Comparison of ENCODE assay signal across 34 cellular contexts in the genomic region with DNA sequence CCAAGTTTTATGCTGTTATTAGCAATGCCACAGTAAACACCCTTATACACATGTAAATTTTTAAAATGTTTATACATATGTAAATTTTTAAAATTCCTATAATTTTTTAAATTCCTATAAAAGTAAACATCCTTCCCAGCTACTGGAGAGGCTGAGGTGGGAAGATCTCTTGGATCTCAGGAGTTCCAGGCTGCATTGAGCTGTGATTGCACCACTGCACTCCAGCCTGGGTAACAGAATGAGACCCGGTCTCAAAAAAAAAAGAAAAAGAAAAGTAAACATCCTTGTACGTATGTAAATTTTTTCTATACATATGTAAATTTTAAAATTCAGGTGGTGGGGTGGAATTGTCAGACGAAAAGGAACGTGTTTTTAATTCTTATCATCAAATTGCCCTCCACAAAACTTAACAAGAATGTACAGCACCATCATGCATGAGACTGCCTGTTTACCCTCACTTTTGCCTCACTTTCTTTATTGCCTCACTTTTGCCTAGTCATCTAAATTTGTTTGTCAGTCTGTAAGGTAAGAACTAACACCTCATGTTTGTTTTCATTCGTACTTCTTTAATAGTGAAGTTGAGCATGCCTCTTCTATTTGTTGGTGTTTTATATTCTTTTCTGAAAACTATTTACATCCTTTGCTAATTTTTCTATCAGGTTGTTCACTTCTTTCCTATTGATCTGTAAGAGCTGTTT. TPM values are rescaled to one million over a fixed set of nuclear protein-coding genes. Genes with fewer than 3 reads are reported as not detected.
"Had no signal": no experiment of that assay in that cellular context is flagged by ENCODE, and none has a peak within 500 bp of the region (broad histone marks: within the 10 kb centered on the region; RNA-seq: fewer than 3 reads in every experiment).

No MANE protein-coding gene starts in this region.

- H3K27me3 ChIP-seq: brain microvascular endothelial cell, gastroesophageal sphincter, hepatocyte had no signal

- FAIRE-seq: endothelial cell of umbilical vein had no signal

- H3K36me3 ChIP-seq: adrenal gland, brain microvascular endothelial cell, gastroesophageal sphincter, pancreas, prostate gland, tibial nerve had no signal

- H3K4me3 ChIP-seq: adrenal gland, gastroesophageal sphincter, hepatocyte, pancreas, prostate gland, tibial nerve had no signal

- H3K9me3 ChIP-seq: adrenal gland, gastroesophageal sphincter, pancreas, prostate gland, tibial nerve had no signal

- H3K36me3 Mint-ChIP-seq: activated naive CD4-positive, alpha-beta T cell treated with anti-CD3 and anti-CD28 coated beads, Interleukin-2, amount 50 U/mL, for 72 hours; naive thymus-derived CD4-positive, alpha-beta T cell had no signal

- H3K27ac Mint-ChIP-seq: activated CD4-positive, alpha-beta memory T cell treated with anti-CD3 and anti-CD28 coated beads, Interleukin-2, amount 10 ng/mL, durations not matched to agents 7 days and 5 days; activated CD4-positive, alpha-beta T cell treated with anti-CD3 and anti-CD28 coated beads, Interleukin-2, amount 10 ng/mL, durations not matched to agents 7 days and 5 days; activated naive CD4-positive, alpha-beta T cell treated with anti-CD3 and anti-CD28 coated beads, Interleukin-2, amount 50 U/mL, for 72 hours; activated T-cell treated with anti-CD3 and anti-CD28 coated beads, Interleukin-2, amount 50 U/mL, for 72 hours; effector memory CD8-positive, alpha-beta T cell had no signal

- ATAC-seq: activated naive CD4-positive, alpha-beta T cell treated with anti-CD3 and anti-CD28 coated beads, Interleukin-2, amount 50 U/mL, for 72 hours; activated T-cell treated with anti-CD3 and anti-CD28 coated beads, Interleukin-2, amount 50 U/mL, for 72 hours; effector memory CD8-positive, alpha-beta T cell; gastroesophageal sphincter; naive thymus-derived CD4-positive, alpha-beta T cell; pancreas had no signal

- DNase-seq: activated CD4-positive, alpha-beta memory T cell treated with anti-CD3 and anti-CD28 coated beads, Interleukin-2, amount 10 ng/mL, durations not matched to agents 7 days and 5 days; activated CD4-positive, alpha-beta T cell treated with anti-CD3 and anti-CD28 coated beads for 1 hour; activated CD4-positive, alpha-beta T cell treated with anti-CD3 and anti-CD28 coated beads, Interleukin-2, amount 10 ng/mL, durations not matched to agents 7 days and 5 days; activated naive CD4-positive, alpha-beta T cell; activated T-cell treated with anti-CD3 and anti-CD28 coated beads, Interleukin-2, amount 50 U/mL, for 72 hours; adrenal gland; brain microvascular endothelial cell; caudate nucleus; cortex of kidney; effector memory CD8-positive, alpha-beta T cell; midbrain; naive thymus-derived CD4-positive, alpha-beta T cell; nucleus accumbens; pancreas; retina; stimulated activated CD4-positive, alpha-beta T cell treated with anti-CD3 and anti-CD28 coated beads, Interleukin-15, amount 100 ng/mL, for 24 hours; stimulated activated CD4-positive, alpha-beta T cell treated with anti-CD3 and anti-CD28 coated beads, Interleukin-2, amount 100 ng/mL, for 24 hours; stimulated activated naive CD4-positive, alpha-beta T cell; T-helper 2 cell had no signal

- H3K79me2 ChIP-seq: hepatocyte had no signal

- H3K9me3 Mint-ChIP-seq: activated CD4-positive, alpha-beta memory T cell treated with anti-CD3 and anti-CD28 coated beads, Interleukin-2, amount 10 ng/mL, durations not matched to agents 7 days and 5 days; activated CD4-positive, alpha-beta T cell treated with anti-CD3 and anti-CD28 coated beads, Interleukin-2, amount 10 ng/mL, durations not matched to agents 7 days and 5 days; activated naive CD4-positive, alpha-beta T cell treated with anti-CD3 and anti-CD28 coated beads, Interleukin-2, amount 50 U/mL, for 72 hours; activated T-cell treated with anti-CD3 and anti-CD28 coated beads, Interleukin-2, amount 50 U/mL, for 72 hours; effector memory CD8-positive, alpha-beta T cell; naive thymus-derived CD4-positive, alpha-beta T cell had no signal

- H3K4me1 Mint-ChIP-seq: activated CD4-positive, alpha-beta memory T cell treated with anti-CD3 and anti-CD28 coated beads, Interleukin-2, amount 10 ng/mL, durations not matched to agents 7 days and 5 days had no signal

- H3K27ac ChIP-seq: adrenal gland, brain microvascular endothelial cell, gastroesophageal sphincter, hepatocyte, pancreas, prostate gland, tibial nerve had no signal

- H3K4me1 ChIP-seq: adrenal gland, gastroesophageal sphincter, pancreas, prostate gland, tibial nerve had no signal

- H3K4me2 ChIP-seq: hepatocyte had no signal

- H3K4me3 Mint-ChIP-seq: activated CD4-positive, alpha-beta memory T cell treated with anti-CD3 and anti-CD28 coated beads, Interleukin-2, amount 10 ng/mL, durations not matched to agents 7 days and 5 days; activated CD4-positive, alpha-beta T cell treated with anti-CD3 and anti-CD28 coated beads, Interleukin-2, amount 10 ng/mL, durations not matched to agents 7 days and 5 days; activated T-cell treated with anti-CD3 and anti-CD28 coated beads, Interleukin-2, amount 50 U/mL, for 72 hours; effector memory CD8-positive, alpha-beta T cell; naive thymus-derived CD4-positive, alpha-beta T cell; neural crest cell had no signal

RNA-seq across cellular contexts. Expression of a gene that starts 8.0 kb away (rescaled TPM):
- total RNA-seq: activated CD4-positive, alpha-beta memory T cell treated with anti-CD3 and anti-CD28 coated beads, Interleukin-2, amount 10 ng/mL, durations not matched to agents 7 days and 5 days; activated CD4-positive, alpha-beta T cell treated with anti-CD3 and anti-CD28 coated beads, Interleukin-2, amount 10 ng/mL, durations not matched to agents 7 days and 5 days; endothelial cell of umbilical vein; fibroblast of lung; lower leg skin; naive thymus-derived CD4-positive, alpha-beta T cell had no signal
- polyA plus RNA-seq: adrenal gland, endothelial cell of umbilical vein, pancreas had no signal

RNA-seq across cellular contexts. Expression of a gene that starts 14.4 kb away (rescaled TPM):
- total RNA-seq: activated CD4-positive, alpha-beta memory T cell treated with anti-CD3 and anti-CD28 coated beads, Interleukin-2, amount 10 ng/mL, durations not matched to agents 7 days and 5 days; activated CD4-positive, alpha-beta T cell treated with anti-CD3 and anti-CD28 coated beads, Interleukin-2, amount 10 ng/mL, durations not matched to agents 7 days and 5 days; activated naive CD4-positive, alpha-beta T cell treated with anti-CD3 and anti-CD28 coated beads, Interleukin-2, amount 50 U/mL, for 72 hours; adrenal gland; astrocyte; chondrocyte; endothelial cell of umbilical vein; fibroblast of lung; fibroblast of villous mesenchyme; gastroesophageal sphincter; kidney epithelial cell; lower leg skin; naive thymus-derived CD4-positive, alpha-beta T cell; neural crest cell; tibial nerve; urinary bladder had no signal
- polyA plus RNA-seq: endothelial cell of umbilical vein, esophagus, fibroblast of lung, hepatocyte had no signal
